ENCODE assay signal across 20 cellular contexts in the genomic region with DNA sequence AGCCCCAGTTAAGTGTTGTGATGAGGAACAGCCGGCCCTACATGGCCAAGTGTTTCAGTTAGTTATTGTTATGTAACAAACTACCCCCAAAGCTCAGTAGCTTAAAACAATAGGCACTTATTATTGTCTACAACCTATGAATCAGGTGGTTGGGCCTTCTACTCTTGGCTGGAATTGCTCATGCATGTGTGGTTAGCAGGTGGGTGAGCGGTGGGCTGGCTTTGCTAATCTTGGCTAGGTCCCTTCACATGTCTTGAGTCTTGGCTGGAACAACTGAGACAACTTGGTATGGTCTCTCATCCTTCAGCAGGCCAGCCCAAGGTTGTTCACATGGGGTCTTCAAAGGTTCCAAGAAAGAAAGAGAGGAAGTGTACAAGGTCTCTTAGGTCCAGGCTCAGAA. TPM values are rescaled to one million over a fixed set of nuclear protein-coding genes. Genes with fewer than 3 reads are reported as not detected.
DNase-seq lines count a peak whose midpoint lies in the region; ATAC-seq and TF ChIP-seq lines count a peak whose summit lies in the region.
"Had no signal": no experiment of that assay in that cellular context is flagged by ENCODE, and none has a peak within 500 bp of the region (broad histone marks: within the 10 kb centered on the region; RNA-seq: fewer than 3 reads in every experiment).

No MANE protein-coding gene starts in this region.

- DNase-seq in activated CD4-positive, CD25-positive, alpha-beta regulatory T cell treated with anti-CD3 and anti-CD28 coated beads, Interleukin-2, amount 50 U/mL, for 72 hours = no peak
- DNase-seq in CD8-positive, alpha-beta memory T cell = no peak
- DNase-seq in activated T-cell treated with anti-CD3 and anti-CD28 coated beads, Interleukin-2, amount 50 U/mL, for 72 hours = peak; percentile 34 to 62
- DNase-seq in sigmoid colon (peak; percentile 14), esophagus muscularis mucosa (ENCODE audit: extremely low spot score) (no peak), nucleus accumbens (lab: John Stamatoyannopoulos, UW) (no peak), posterior cingulate gyrus (no peak)
- DNase-seq: amniotic stem cell; DND-41; effector CD8-positive, alpha-beta T cell; islet precursor cell; mesendoderm; MG63; NCI-H187; retina; upper lobe of left lung had no signal

- H3K4me1 Mint-ChIP-seq in CD8-positive, alpha-beta memory T cell = peaks cover 50 to 67% (median 55%) of the 10 kb centered on the region in 3 donors
- H3K4me1 Mint-ChIP-seq in activated T-cell treated with anti-CD3 and anti-CD28 coated beads, Interleukin-2, amount 50 U/mL, for 72 hours (ENCODE audit: low read depth) = peaks cover 53% of the 10 kb centered on the region

- peak overlapping the region in 6 of 8 donors; percentile 21 to 95 (median 82) for H3K27ac Mint-ChIP-seq in CD8-positive, alpha-beta memory T cell
- H3K27ac Mint-ChIP-seq in activated T-cell treated with anti-CD3 and anti-CD28 coated beads, Interleukin-2, amount 50 U/mL, for 72 hours = peak overlapping the region; percentile 27
- H3K27ac Mint-ChIP-seq: neural progenitor cell had no signal

- H3K4me3 ChIP-seq in CD8-positive, alpha-beta memory T cell (ENCODE audit: low read length) = no peak overlapping the region
- H3K4me3 ChIP-seq in sigmoid colon = no peak overlapping the region
- no peak overlapping the region for H3K4me3 ChIP-seq in esophagus muscularis mucosa
- H3K4me3 ChIP-seq: MG63, neural progenitor cell, upper lobe of left lung had no signal

- no peaks in the 10 kb centered on the region for H3K36me3 ChIP-seq in CD8-positive, alpha-beta memory T cell (ENCODE audit: insufficient read depth, low read length)
- H3K36me3 ChIP-seq in sigmoid colon (no peaks in the 10 kb centered on the region), esophagus muscularis mucosa (no peaks in the 10 kb centered on the region)
- H3K36me3 ChIP-seq: MG63, neural progenitor cell, upper lobe of left lung had no signal

- TF ChIP-seq POLR2A in sigmoid colon (IDR thresholded peaks at IDR 0.05) (no peak), esophagus muscularis mucosa (IDR thresholded peaks at IDR 0.05; ENCODE audit: low read depth) (no peak)

- H3K27ac ChIP-seq in CD8-positive, alpha-beta memory T cell (ENCODE audit: low read depth, low read length) = no peak overlapping the region
- H3K27ac ChIP-seq in sigmoid colon (no peak overlapping the region), esophagus muscularis mucosa (replicated peaks in 1 of 4) (no peak overlapping the region)
- H3K27ac ChIP-seq: neural progenitor cell, upper lobe of left lung had no signal

- POLR2A ChIA-PET in CD8-positive, alpha-beta memory T cell (lab: Charles Lee) = no interaction called here

- TF ChIP-seq CTCF in sigmoid colon (IDR thresholded peaks at IDR 0.05) (no peak), esophagus muscularis mucosa (IDR thresholded peaks at IDR 0.05) (no peak)

- intact Hi-C loops in sigmoid colon (cut with DNase I) (no loop called here), esophagus muscularis mucosa (cut with DNase I) (no loop called here), posterior cingulate gyrus (cut with DNase I) (no loop called here)

- no peaks in the 10 kb centered on the region for H3K9me3 ChIP-seq in CD8-positive, alpha-beta memory T cell (ENCODE audit: low read length)
- H3K9me3 ChIP-seq in sigmoid colon (no peaks in the 10 kb centered on the region), esophagus muscularis mucosa (no peaks in the 10 kb centered on the region)
- H3K9me3 ChIP-seq: MG63, upper lobe of left lung had no signal

- WGBS in sigmoid colon, 2 donors = 83 to 93% methylated on average over 2 of the region's 2 CpGs
- WGBS in esophagus muscularis mucosa = 94% methylated on average over 2 of the region's 2 CpGs

- no peaks in the 10 kb centered on the region for H3K27me3 ChIP-seq in CD8-positive, alpha-beta memory T cell (ENCODE audit: insufficient read depth, low read length, poor library complexity, severe bottlenecking)
- H3K27me3 ChIP-seq in sigmoid colon = no peaks in the 10 kb centered on the region
- H3K27me3 ChIP-seq in esophagus muscularis mucosa = no peaks in the 10 kb centered on the region
- H3K27me3 ChIP-seq: MG63, neural progenitor cell, upper lobe of left lung had no signal

- peaks cover 0 to 6% (median 0%) of the 10 kb centered on the region in 5 donors for H3K9me3 Mint-ChIP-seq in CD8-positive, alpha-beta memory T cell
- peaks cover 0 to 4% of the 10 kb centered on the region in 2 donors for H3K9me3 Mint-ChIP-seq in activated T-cell treated with anti-CD3 and anti-CD28 coated beads, Interleukin-2, amount 50 U/mL, for 72 hours

- peak overlapping the region in 2 of 7 donors; percentile 48 to 54 for H3K4me3 Mint-ChIP-seq in CD8-positive, alpha-beta memory T cell
- peak overlapping the region; percentile 8 to 19 for H3K4me3 Mint-ChIP-seq in activated T-cell treated with anti-CD3 and anti-CD28 coated beads, Interleukin-2, amount 50 U/mL, for 72 hours
- H3K4me3 Mint-ChIP-seq: neural progenitor cell had no signal

- H3K27me3 Mint-ChIP-seq in CD8-positive, alpha-beta memory T cell = no peaks in the 10 kb centered on the region
- H3K27me3 Mint-ChIP-seq in activated T-cell treated with anti-CD3 and anti-CD28 coated beads, Interleukin-2, amount 50 U/mL, for 72 hours (ENCODE audit: low read depth) = no peaks in the 10 kb centered on the region

- peak; percentile 58 to 64 for ATAC-seq in activated CD4-positive, CD25-positive, alpha-beta regulatory T cell treated with anti-CD3 and anti-CD28 coated beads, Interleukin-2, amount 50 U/mL, for 24 hours
- ATAC-seq in activated T-cell treated with anti-CD3 and anti-CD28 coated beads, Interleukin-2, amount 50 U/mL, for 72 hours (replicated peaks in 1 of 2) = peak; percentile 38 to 48

- CTCF ChIA-PET in CD8-positive, alpha-beta memory T cell (lab: Charles Lee) = interaction anchor here (1.1 to 8.5 kb wide), 4 partner anchors 9 to 37 kb away, joined by 3 to 111 read pairs (median 4); no protein-coding TSS in a partner anchor

- TF ChIP-seq EP300 in sigmoid colon (IDR thresholded peaks at IDR 0.05) (no peak), esophagus muscularis mucosa (IDR thresholded peaks at IDR 0.05) (no peak)

- peaks cover 56% of the 10 kb centered on the region for H3K4me1 ChIP-seq in CD8-positive, alpha-beta memory T cell (ENCODE audit: insufficient read depth, low read length)
- no peaks in the 10 kb centered on the region for H3K4me1 ChIP-seq in sigmoid colon
- H3K4me1 ChIP-seq in esophagus muscularis mucosa = no peaks in the 10 kb centered on the region
- H3K4me1 ChIP-seq: upper lobe of left lung had no signal

- peaks cover 0 to 3% (median 2%) of the 10 kb centered on the region in 3 donors for H3K36me3 Mint-ChIP-seq in CD8-positive, alpha-beta memory T cell
- H3K36me3 Mint-ChIP-seq in activated T-cell treated with anti-CD3 and anti-CD28 coated beads, Interleukin-2, amount 50 U/mL, for 72 hours (ENCODE audit: insufficient read depth in 2 of 2) = peaks cover 8 to 14% of the 10 kb centered on the region in 2 donors

RNA-seq across cellular contexts. Expression of gene CHRNA9, which starts 54.5 kb away (rescaled TPM):
- under 1 TPM in 1 of 2 experiments, not detected in 1; 0.11 TPM for total RNA-seq in CD8-positive, alpha-beta memory T cell
- 0.14 TPM for polyA plus RNA-seq in CD8-positive, alpha-beta memory T cell
- not detected for total RNA-seq in activated T-cell treated with anti-CD3 and anti-CD28 coated beads, Interleukin-2, amount 50 U/mL, for 72 hours
- total RNA-seq in sigmoid colon (not detected), esophagus muscularis mucosa (under 1 TPM in 1 of 4 donors, not detected in 3; 0.11 TPM)
- not detected for polyA plus RNA-seq in sigmoid colon
- total RNA-seq: NCI-H460, SK-MEL-5 had no signal

Comparison
In these comparisons a context has a peak if more than half of its experiments do, and no peak if none do; other contexts are left out.
1. DNase-seq: peak in activated T-cell treated with anti-CD3 and anti-CD28 coated beads, Interleukin-2, amount 50 U/mL, for 72 hours (2 of 2) and sigmoid colon (single experiment); none in activated CD4-positive, CD25-positive, alpha-beta regulatory T cell treated with anti-CD3 and anti-CD28 coated beads, Interleukin-2, amount 50 U/mL, for 72 hours (single experiment), CD8-positive, alpha-beta memory T cell (0 of 5), esophagus muscularis mucosa (single experiment), nucleus accumbens (0 of 56) and posterior cingulate gyrus (0 of 10).